ENCODE assay signal across 1 cellular context in the genomic region with DNA sequence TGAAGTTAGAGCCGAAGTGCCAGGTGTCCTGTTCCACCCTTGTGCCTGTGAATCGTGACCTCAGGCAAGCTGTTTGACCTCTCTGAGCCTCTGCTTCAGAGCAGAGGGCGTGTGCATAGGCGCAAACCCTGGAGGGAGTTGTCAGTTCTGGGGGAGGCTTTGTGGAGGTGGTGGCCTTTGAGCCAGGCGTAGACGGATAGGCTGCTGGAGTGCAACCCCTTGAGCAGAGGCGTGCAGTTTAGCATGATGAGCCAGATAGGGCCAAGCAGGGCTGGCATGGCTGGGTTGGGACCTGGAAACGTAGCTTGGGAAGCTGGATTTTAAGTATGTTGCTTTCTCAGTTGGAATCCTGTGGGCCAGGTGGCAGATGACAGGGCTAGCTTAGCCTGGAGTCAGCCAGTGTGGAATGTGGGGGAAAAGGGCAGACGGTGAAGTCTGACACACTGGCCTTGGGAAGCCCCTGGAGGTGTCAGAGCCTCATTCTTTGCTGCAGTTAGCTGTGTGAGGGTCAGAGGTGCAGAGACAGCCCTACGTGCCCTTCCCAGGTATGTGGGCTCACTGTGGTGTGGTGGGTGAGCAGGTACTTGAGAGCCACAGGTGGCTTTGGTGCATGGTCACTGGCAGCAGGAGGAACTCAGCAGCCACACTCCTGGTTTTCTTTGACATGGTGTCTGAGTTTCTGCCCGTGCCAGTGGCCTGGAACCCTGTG.
TF ChIP-seq lines count a peak whose summit lies in the region.

No MANE protein-coding gene starts in this region.

TF ChIP-seq in HepG2, 621 proteins besides CTCF, POLR2A, EP300 and RAD21 (continued from another document and continues in another):
- TF ChIP-seq, protein P1, sequence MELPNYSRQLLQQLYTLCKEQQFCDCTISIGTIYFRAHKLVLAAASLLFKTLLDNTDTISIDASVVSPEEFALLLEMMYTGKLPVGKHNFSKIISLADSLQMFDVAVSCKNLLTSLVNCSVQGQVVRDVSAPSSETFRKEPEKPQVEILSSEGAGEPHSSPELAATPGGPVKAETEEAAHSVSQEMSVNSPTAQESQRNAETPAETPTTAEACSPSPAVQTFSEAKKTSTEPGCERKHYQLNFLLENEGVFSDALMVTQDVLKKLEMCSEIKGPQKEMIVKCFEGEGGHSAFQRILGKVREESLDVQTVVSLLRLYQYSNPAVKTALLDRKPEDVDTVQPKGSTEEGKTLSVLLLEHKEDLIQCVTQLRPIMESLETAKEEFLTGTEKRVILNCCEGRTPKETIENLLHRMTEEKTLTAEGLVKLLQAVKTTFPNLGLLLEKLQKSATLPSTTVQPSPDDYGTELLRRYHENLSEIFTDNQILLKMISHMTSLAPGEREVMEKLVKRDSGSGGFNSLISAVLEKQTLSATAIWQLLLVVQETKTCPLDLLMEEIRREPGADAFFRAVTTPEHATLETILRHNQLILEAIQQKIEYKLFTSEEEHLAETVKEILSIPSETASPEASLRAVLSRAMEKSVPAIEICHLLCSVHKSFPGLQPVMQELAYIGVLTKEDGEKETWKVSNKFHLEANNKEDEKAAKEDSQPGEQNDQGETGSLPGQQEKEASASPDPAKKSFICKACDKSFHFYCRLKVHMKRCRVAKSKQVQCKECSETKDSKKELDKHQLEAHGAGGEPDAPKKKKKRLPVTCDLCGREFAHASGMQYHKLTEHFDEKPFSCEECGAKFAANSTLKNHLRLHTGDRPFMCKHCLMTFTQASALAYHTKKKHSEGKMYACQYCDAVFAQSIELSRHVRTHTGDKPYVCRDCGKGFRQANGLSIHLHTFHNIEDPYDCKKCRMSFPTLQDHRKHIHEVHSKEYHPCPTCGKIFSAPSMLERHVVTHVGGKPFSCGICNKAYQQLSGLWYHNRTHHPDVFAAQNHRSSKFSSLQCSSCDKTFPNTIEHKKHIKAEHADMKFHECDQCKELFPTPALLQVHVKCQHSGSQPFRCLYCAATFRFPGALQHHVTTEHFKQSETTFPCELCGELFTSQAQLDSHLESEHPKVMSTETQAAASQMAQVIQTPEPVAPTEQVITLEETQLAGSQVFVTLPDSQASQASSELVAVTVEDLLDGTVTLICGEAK (IDR thresholded peaks at IDR 0.05): no peak
- TF ChIP-seq, protein P1 (CRISPR knock-in tag; IDR thresholded peaks at IDR 0.05): no peak
- 0 out of 2 replicates have a peak, but pooled peaks have one; percentile 8 for TF ChIP-seq DNMT1 (CRISPR knock-in tag; IDR thresholded peaks at IDR 0.05)
- no peak for TF ChIP-seq SNRNP70 (IDR thresholded peaks at IDR 0.05; ENCODE audit: low read depth, low read length)
- no peak for TF ChIP-seq ARNT2 (CRISPR knock-in tag; IDR thresholded peaks at IDR 0.05; ENCODE audit: low read depth)
- no peak for TF ChIP-seq ZBTB1 (CRISPR knock-in tag; IDR thresholded peaks at IDR 0.05; ENCODE audit: borderline replicate concordance)
- no peak for TF ChIP-seq ZNF737 (CRISPR knock-in tag; IDR thresholded peaks at IDR 0.05; ENCODE audit: borderline replicate concordance)
- TF ChIP-seq RERE (CRISPR knock-in tag; IDR thresholded peaks at IDR 0.05; ENCODE audit: low read depth): no peak
- no peak for TF ChIP-seq IRX3 (CRISPR knock-in tag; IDR thresholded peaks at IDR 0.05; ENCODE audit: borderline replicate concordance, low read depth)
- TF ChIP-seq ZNF17 (CRISPR knock-in tag; IDR thresholded peaks at IDR 0.05): no peak
- TF ChIP-seq NFYB (CRISPR knock-in tag; IDR thresholded peaks at IDR 0.05): no peak
- no peak for TF ChIP-seq SMAD9 (CRISPR knock-in tag; IDR thresholded peaks at IDR 0.05)
- TF ChIP-seq IKZF5 (CRISPR knock-in tag; IDR thresholded peaks at IDR 0.05): no peak; the same call in 1 of the 2 replicates
- TF ChIP-seq GATAD1 (CRISPR knock-in tag; IDR thresholded peaks at IDR 0.05): peak; percentile 9; the same call in 1 of the 2 replicates
- TF ChIP-seq ZNF232 (CRISPR knock-in tag; IDR thresholded peaks at IDR 0.05; ENCODE audit: borderline replicate concordance): no peak
- TF ChIP-seq NCOA2 (CRISPR knock-in tag; IDR thresholded peaks at IDR 0.05): peak; percentile 3; the same call in 1 of the 2 replicates
- TF ChIP-seq ETV6 (CRISPR knock-in tag; conservative IDR thresholded peaks at IDR 0.05): no peak
- TF ChIP-seq SOX13 (IDR thresholded peaks at IDR 0.05): no peak
- TF ChIP-seq SOX13 (CRISPR knock-in tag; conservative IDR thresholded peaks at IDR 0.05 in 1 of 2, IDR thresholded peaks at IDR 0.05 in 1 of 2): no peak
- TF ChIP-seq ZNF343 (CRISPR knock-in tag; IDR thresholded peaks at IDR 0.05): no peak
- TF ChIP-seq HNF4A (CRISPR knock-in tag; IDR thresholded peaks at IDR 0.05): peak; percentile 35
- TF ChIP-seq ELF3 (CRISPR knock-in tag; IDR thresholded peaks at IDR 0.05): no peak
- TF ChIP-seq, protein P2, sequence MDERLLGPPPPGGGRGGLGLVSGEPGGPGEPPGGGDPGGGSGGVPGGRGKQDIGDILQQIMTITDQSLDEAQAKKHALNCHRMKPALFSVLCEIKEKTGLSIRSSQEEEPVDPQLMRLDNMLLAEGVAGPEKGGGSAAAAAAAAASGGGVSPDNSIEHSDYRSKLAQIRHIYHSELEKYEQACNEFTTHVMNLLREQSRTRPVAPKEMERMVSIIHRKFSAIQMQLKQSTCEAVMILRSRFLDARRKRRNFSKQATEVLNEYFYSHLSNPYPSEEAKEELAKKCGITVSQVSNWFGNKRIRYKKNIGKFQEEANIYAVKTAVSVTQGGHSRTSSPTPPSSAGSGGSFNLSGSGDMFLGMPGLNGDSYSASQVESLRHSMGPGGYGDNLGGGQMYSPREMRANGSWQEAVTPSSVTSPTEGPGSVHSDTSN (CRISPR knock-in tag; IDR thresholded peaks at IDR 0.05): no peak
- no peak for TF ChIP-seq CSRNP2 (CRISPR knock-in tag; conservative IDR thresholded peaks at IDR 0.05; ENCODE audit: low read depth)
- 0 out of 2 replicates have a peak, but pooled peaks have one; percentile 16 for TF ChIP-seq NRL (CRISPR knock-in tag; IDR thresholded peaks at IDR 0.05; ENCODE audit: borderline replicate concordance)
- no peak; the same call in 1 of the 2 replicates for TF ChIP-seq ZNF724P (CRISPR knock-in tag; IDR thresholded peaks at IDR 0.05; ENCODE audit: borderline replicate concordance)
- peak; percentile 76 for TF ChIP-seq PHF21A (CRISPR knock-in tag; IDR thresholded peaks at IDR 0.05)
- no peak for TF ChIP-seq ZNF142 (CRISPR knock-in tag; IDR thresholded peaks at IDR 0.05)
